In the genomic region with DNA sequence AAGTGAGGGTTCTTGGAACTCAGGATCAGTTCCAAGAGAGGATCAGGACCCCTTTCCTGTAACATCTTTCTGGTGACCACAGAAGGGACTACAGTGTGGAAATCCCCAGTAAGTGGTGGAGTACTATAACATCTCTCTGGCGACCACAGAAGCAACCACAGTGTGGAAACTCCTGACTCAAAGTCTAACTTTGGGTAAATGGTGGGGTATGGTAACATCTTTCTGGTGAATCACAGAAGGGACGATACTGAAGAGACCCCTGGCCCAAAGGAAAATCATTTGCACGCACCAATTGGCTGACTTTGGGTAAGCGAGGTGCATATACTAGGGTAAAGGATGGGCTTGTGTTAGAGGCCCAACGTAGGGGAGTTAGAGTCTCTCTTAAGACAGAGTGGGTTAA, we compare ENCODE assay signal across 13 cellular contexts. TPM values are rescaled to one million over a fixed set of nuclear protein-coding genes. Genes with fewer than 3 reads are reported as not detected.
A peak's percentile ranks its signal among the peaks of the same experiment; 100 is the strongest.
DNase-seq lines count a peak whose midpoint lies in the region; ATAC-seq, FAIRE-seq and TF ChIP-seq lines count a peak whose summit lies in the region.
"Had no signal": no experiment of that assay in that cellular context is flagged by ENCODE, and none has a peak within 500 bp of the region (broad histone marks: within the 10 kb centered on the region; RNA-seq: fewer than 3 reads in every experiment).

No MANE protein-coding gene starts in this region.

- H3K36me3 ChIP-seq in GM12878 (ENCODE audit: control insufficient read depth in 2 of 2, insufficient read depth in 2 of 2, low read length in 1 of 2) (no peaks in the 10 kb centered on the region), suprapubic skin (no peaks in the 10 kb centered on the region), PC-9 (ENCODE audit: low read depth) (no peaks in the 10 kb centered on the region)
- H3K36me3 ChIP-seq: WERI-Rb-1 had no signal

- H3K4me1 ChIP-seq in GM12878 (ENCODE audit: control insufficient read depth, insufficient read depth, low read length) (no peaks in the 10 kb centered on the region), suprapubic skin (no peaks in the 10 kb centered on the region), PC-9 (replicated peaks; ENCODE audit: insufficient read depth) (no peaks in the 10 kb centered on the region)
- H3K4me1 ChIP-seq: body of pancreas had no signal

- no peaks in the 10 kb centered on the region for H3K9me2 ChIP-seq in PC-9 (ENCODE audit: insufficient read depth)

- H3K9me3 ChIP-seq in GM12878 (replicated peaks; ENCODE audit: control insufficient read depth, insufficient read depth, low read length) (no peaks in the 10 kb centered on the region), suprapubic skin (no peaks in the 10 kb centered on the region), PC-9 (ENCODE audit: insufficient read depth, low read depth) (no peaks in the 10 kb centered on the region; the same call in 1 of the 2 replicates)
- H3K9me3 ChIP-seq: body of pancreas had no signal

- in situ Hi-C loops in GM12878 (cut with MboI), result no loop called here

- H3K27ac Mint-ChIP-seq in natural killer cell (no peak overlapping the region), endothelial cell (ENCODE audit: unreplicated experiment) (no peak overlapping the region)

- POLR2A ChIA-PET in GM12878 (lab: Charles Lee) (no interaction called here), PC-9 (lab: Charles Lee; ENCODE audit: unreplicated experiment) (no interaction called here)

- H2AFZ ChIP-seq in GM12878 (ENCODE audit: control insufficient read depth, low read depth, low read length) (no peak overlapping the region), PC-9 (no peak overlapping the region)

- RAD21 ChIA-PET in GM12878 (lab: Charles Lee; ENCODE audit: unreplicated experiment), result no interaction called here

- H3K4me1 Mint-ChIP-seq in natural killer cell (no peaks in the 10 kb centered on the region), endothelial cell (ENCODE audit: unreplicated experiment) (no peaks in the 10 kb centered on the region)

- 27% methylated on average over 5 of the region's 5 CpGs for WGBS in GM12878 (ENCODE audit: insufficient coverage, insufficient replicate concordance, low lambda C conversion rate, missing lambda C conversion rate)
- WGBS in suprapubic skin, result 87% methylated on average over 5 of the region's 5 CpGs

- H3K9me3 Mint-ChIP-seq in natural killer cell (peaks cover 9 to 15% of the 10 kb centered on the region in 2 donors), endothelial cell (ENCODE audit: unreplicated experiment) (peaks cover 5% of the 10 kb centered on the region)

- H3K4me3 ChIP-seq in GM12878, result no peak overlapping the region
- H3K4me3 ChIP-seq in suprapubic skin, result no peak overlapping the region
- H3K4me3 ChIP-seq in PC-9, result no peak overlapping the region
- H3K4me3 ChIP-seq: body of pancreas had no signal

- no peaks in the 10 kb centered on the region for H4K20me1 ChIP-seq in GM12878 (ENCODE audit: control insufficient read depth, insufficient read depth)
- H4K20me1 ChIP-seq in PC-9 (ENCODE audit: insufficient read depth), result no peaks in the 10 kb centered on the region

- no peak for TF ChIP-seq RAD21 in GM12878 (IDR thresholded peaks at IDR 0.05; ENCODE audit: insufficient read depth, low read depth, low read length)

- H3K79me2 ChIP-seq in GM12878 (ENCODE audit: control insufficient read depth, insufficient read depth, low read length) (no peaks in the 10 kb centered on the region), PC-9 (ENCODE audit: low read depth) (no peaks in the 10 kb centered on the region)

- no peaks in the 10 kb centered on the region for H3K27me3 Mint-ChIP-seq in natural killer cell (ENCODE audit: low read depth in 2 of 2)
- H3K27me3 Mint-ChIP-seq in endothelial cell (ENCODE audit: unreplicated experiment), result peaks cover 3% of the 10 kb centered on the region

- peak; percentile 68 for FAIRE-seq in GM12878 (lab: Jason Lieb, UNC)

- TF ChIP-seq POLR2A in GM12878 (IDR thresholded peaks at IDR 0.05; ENCODE audit: low read depth, low read length), result no peak
- TF ChIP-seq POLR2A in suprapubic skin (IDR thresholded peaks at IDR 0.05), result no peak

- H3K27ac ChIP-seq in GM12878 (ENCODE audit: control insufficient read depth, insufficient read depth), result peak overlapping the region; percentile 33; the same call in 1 of the 2 replicates
- H3K27ac ChIP-seq in suprapubic skin, result no peak overlapping the region
- no peak overlapping the region for H3K27ac ChIP-seq in PC-9
- H3K27ac ChIP-seq: body of pancreas, WERI-Rb-1 had no signal

- CTCF ChIA-PET in GM12878 (lab: Yijun Ruan, JAX) (no interaction called here), PC-9 (lab: Charles Lee) (no interaction called here)

- no peaks in the 10 kb centered on the region for H3K27me3 ChIP-seq in GM12878 (replicated peaks in 1 of 2; ENCODE audit: control insufficient read depth in 2 of 2, insufficient read depth in 2 of 2, low read length in 1 of 2)
- H3K27me3 ChIP-seq in suprapubic skin, result no peaks in the 10 kb centered on the region
- H3K27me3 ChIP-seq in PC-9 (ENCODE audit: insufficient read depth, low read depth), result no peaks in the 10 kb centered on the region
- H3K27me3 ChIP-seq: body of pancreas had no signal

- H3K9ac ChIP-seq in GM12878 (ENCODE audit: control insufficient read depth, insufficient read depth, low read length), result no peak overlapping the region; the same call in 1 of the 2 replicates

- DNase-seq in GM12878 (ENCODE audit: low read depth, low spot score) (peak; percentile 43), natural killer cell (no peak), suprapubic skin (ENCODE audit: low spot score in 2 of 2) (no peak), PC-9 (no peak), endothelial cell (ENCODE audit: low spot score) (no peak)
- DNase-seq: body of pancreas, DND-41, NCI-H1092, WERI-Rb-1 had no signal

- intact Hi-C loops in GM12878 (cut with micrococcal nuclease; ENCODE audit: unreplicated experiment) (no loop called here), natural killer cell (cut with micrococcal nuclease) (no loop called here), PC-9 (cut with micrococcal nuclease; ENCODE audit: unreplicated experiment) (no loop called here)

- ATAC-seq in GM18870 (IDR thresholded peaks at IDR 0.05; ENCODE audit: unreplicated experiment), result peak; percentile 95
- peak; percentile 77 for ATAC-seq in GM21515 (IDR thresholded peaks at IDR 0.05; ENCODE audit: unreplicated experiment)
- peak; percentile 84 for ATAC-seq in HG03280 (IDR thresholded peaks at IDR 0.05; ENCODE audit: unreplicated experiment)
- peak; percentile 97 for ATAC-seq in GM12878
- ATAC-seq in natural killer cell, result no peak
- ATAC-seq: body of pancreas, HCT116 had no signal

- no peaks in the 10 kb centered on the region for H3F3A ChIP-seq in PC-9 (ENCODE audit: insufficient read depth, low read depth)

- H3K36me3 Mint-ChIP-seq in natural killer cell (no peaks in the 10 kb centered on the region), endothelial cell (ENCODE audit: low read depth, unreplicated experiment) (peaks cover 27% of the 10 kb centered on the region)

- SMC1A ChIA-PET in GM12878 (lab: Charles Lee; ENCODE audit: uncharacterized antibody, unreplicated experiment), result no interaction called here

- peak; percentile 69 to 72; a peak in 1 of 4 replicates for TF ChIP-seq EP300 in GM12878 (IDR thresholded peaks at IDR 0.05; ENCODE audit: borderline replicate concordance in 1 of 2, control insufficient read depth in 1 of 2, low read depth in 2 of 2, low read length in 2 of 2)
- no peak for TF ChIP-seq EP300 in suprapubic skin (IDR thresholded peaks at IDR 0.05)

- H3K4me3 Mint-ChIP-seq in natural killer cell (no peak overlapping the region), endothelial cell (ENCODE audit: unreplicated experiment) (no peak overlapping the region)

- TF ChIP-seq CTCF in GM12878 (IDR thresholded peaks at IDR 0.05 in 2 of 3, conservative IDR thresholded peaks at IDR 0.05 in 1 of 3; ENCODE audit: control insufficient read depth in 2 of 3, extremely low read depth in 1 of 3, insufficient read depth in 1 of 3, low read depth in 3 of 3, low read length in 3 of 3) (no peak), natural killer cell (IDR thresholded peaks at IDR 0.05) (no peak), suprapubic skin (IDR thresholded peaks at IDR 0.05) (no peak), PC-9 (conservative IDR thresholded peaks at IDR 0.05) (no peak), endothelial cell (IDR thresholded peaks at IDR 0.05; ENCODE audit: unreplicated experiment) (no peak)

- H3K4me2 ChIP-seq in GM12878 (ENCODE audit: control insufficient read depth, insufficient read depth) (0 out of 2 replicates have a peak overlapping the region, but pooled peaks have one; percentile 11), PC-9 (no peak overlapping the region)

- no TSS peak for BruUV-seq in GM12878 (replicated peaks; lab: Mats Ljungman, UMichigan)
- no TSS peak for BruUV-seq in PC-9 (replicated peaks; lab: Mats Ljungman, UMichigan)

TF ChIP-seq in GM12878, 131 proteins besides CTCF, POLR2A, EP300 and RAD21 (continues in another document):
- TF ChIP-seq, protein P1, sequence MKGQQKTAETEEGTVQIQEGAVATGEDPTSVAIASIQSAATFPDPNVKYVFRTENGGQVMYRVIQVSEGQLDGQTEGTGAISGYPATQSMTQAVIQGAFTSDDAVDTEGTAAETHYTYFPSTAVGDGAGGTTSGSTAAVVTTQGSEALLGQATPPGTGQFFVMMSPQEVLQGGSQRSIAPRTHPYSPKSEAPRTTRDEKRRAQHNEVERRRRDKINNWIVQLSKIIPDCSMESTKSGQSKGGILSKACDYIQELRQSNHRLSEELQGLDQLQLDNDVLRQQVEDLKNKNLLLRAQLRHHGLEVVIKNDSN (IDR thresholded peaks at IDR 0.05; ENCODE audit: borderline replicate concordance, extremely low read length, insufficient read depth, low read depth, low read length), result no peak

RNA-seq across cellular contexts. Expression of a gene that starts 56.3 kb away (rescaled TPM):
- 0.04 TPM in 1 of 2 replicates, not detected in the other for total RNA-seq in GM12878 (2013; cell fraction: nucleolus; rRNA removed)
- not detected in 2 replicates for total RNA-seq in GM12878 (2014; rRNA removed)
- 0.09 TPM in 1 of 2 replicates, not detected in the other for total RNA-seq in GM12878 (2014; rRNA removed; fragmentation: Illumina TruSeq; extraction: Trizol)
- 0.13 TPM in 1 of 2 replicates, not detected in the other for total RNA-seq in GM12878 (2021)
- polyA plus RNA-seq in GM12878 (2011; ENCODE audit: low read depth), result not detected
- 1.3 and 2.1 TPM in 2 replicates for polyA plus RNA-seq in GM12878 (2011; rRNA removed)
- polyA plus RNA-seq in GM12878 (2011; cell fraction: cytosol; rRNA removed), result 0.58 and 0.85 TPM in 2 replicates
- polyA plus RNA-seq in GM12878 (2011; cell fraction: nucleus; rRNA removed), result 0.35 and 0.54 TPM in 2 replicates
- 0.03 TPM in 1 of 2 replicates, not detected in the other for polyA plus RNA-seq in GM12878 (2012)
- polyA plus RNA-seq in GM12878 (2014; fragmentation: Illumina TruSeq; extraction: Trizol), result not detected in 2 replicates
- under 1 TPM in 1 of 2 experiments, not detected in 1; 0.02 TPM for polyA plus RNA-seq in GM12878 (2014; fragmentation: Nextera tagmentation; extraction: Ambion mirVana)
- not detected in 2 replicates for polyA plus RNA-seq in GM12878 (2014; rRNA removed)
- polyA plus RNA-seq in GM12878 (2016; fragmentation: Nextera tagmentation; extraction: Ambion mirVana), result under 1 TPM; 0.15 to 0.39 TPM
- 0.98 and 2.6 TPM in 2 replicates for polyA minus RNA-seq in GM12878 (2011; rRNA and poly(A)+ RNA removed)
- not detected in 2 replicates for polyA minus RNA-seq in GM12878 (2011; cell fraction: cytosol; rRNA and poly(A)+ RNA removed)
- polyA minus RNA-seq in GM12878 (2011; cell fraction: nucleus; rRNA and poly(A)+ RNA removed), result 0.97 and 1.5 TPM in 2 replicates
- not detected for total RNA-seq in natural killer cell
- total RNA-seq in suprapubic skin, result 10 to 100 TPM; 14.3 to 21.3 (median 17.5) TPM
- 31.5 and 38.0 TPM in 2 replicates for total RNA-seq in PC-9 (2021)
- 22.8 TPM for total RNA-seq in endothelial cell (ENCODE audit: unreplicated experiment)

Comparison
In these comparisons a context has a peak if more than half of its experiments do, and no peak if none do; other contexts are left out.
1. ATAC-seq: peak in GM18870 (single experiment), GM21515 (single experiment), HG03280 (single experiment) and GM12878 (single experiment); none in natural killer cell (0 of 3).
2. RNA of a gene that starts 56.3 kb away (total RNA-seq): 31.5 to 38.0 TPM in PC-9, 22.8 TPM in endothelial cell (single experiment) and 14.3 to 21.3 TPM in suprapubic skin; 0.04 to 0.13 TPM in GM12878 and not detected in natural killer cell; every median in the first group is over 10 times any median in the second.